Comparison of ENCODE assay signal across 1 cellular context in the genomic region with DNA sequence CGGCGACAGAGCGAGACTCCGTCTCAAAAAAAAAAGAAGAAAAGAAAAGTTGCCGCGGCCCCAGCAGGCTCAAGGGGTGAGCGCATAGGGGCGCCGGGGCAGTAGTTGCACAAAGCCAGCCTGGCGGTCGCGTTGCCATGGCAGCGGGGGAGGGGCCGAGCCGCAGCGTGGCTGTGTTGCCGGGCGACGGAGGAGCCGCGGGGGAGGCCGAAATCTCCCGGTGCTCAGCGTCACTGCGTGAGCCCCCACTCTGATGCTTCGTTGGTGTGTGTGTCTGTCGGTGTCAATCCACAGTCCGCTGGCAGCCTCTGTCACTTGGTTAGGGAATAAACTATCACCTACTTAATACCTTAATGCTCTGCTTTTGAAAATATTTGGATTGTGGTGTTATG.
A peak's percentile ranks its signal among the peaks of the same experiment; 100 is the strongest.
TF ChIP-seq lines count a peak whose summit lies in the region.

No MANE protein-coding gene starts in this region.

TF ChIP-seq in GM12878, 131 proteins besides CTCF, POLR2A, EP300 and RAD21 (continued from another document and continues in another):
- TF ChIP-seq, protein P1, sequence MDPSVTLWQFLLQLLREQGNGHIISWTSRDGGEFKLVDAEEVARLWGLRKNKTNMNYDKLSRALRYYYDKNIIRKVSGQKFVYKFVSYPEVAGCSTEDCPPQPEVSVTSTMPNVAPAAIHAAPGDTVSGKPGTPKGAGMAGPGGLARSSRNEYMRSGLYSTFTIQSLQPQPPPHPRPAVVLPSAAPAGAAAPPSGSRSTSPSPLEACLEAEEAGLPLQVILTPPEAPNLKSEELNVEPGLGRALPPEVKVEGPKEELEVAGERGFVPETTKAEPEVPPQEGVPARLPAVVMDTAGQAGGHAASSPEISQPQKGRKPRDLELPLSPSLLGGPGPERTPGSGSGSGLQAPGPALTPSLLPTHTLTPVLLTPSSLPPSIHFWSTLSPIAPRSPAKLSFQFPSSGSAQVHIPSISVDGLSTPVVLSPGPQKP (IDR thresholded peaks at IDR 0.05; ENCODE audit: low read depth, low read length): no peak
- TF ChIP-seq ZNF622 (IDR thresholded peaks at IDR 0.05): no peak
- TF ChIP-seq, protein P2, sequence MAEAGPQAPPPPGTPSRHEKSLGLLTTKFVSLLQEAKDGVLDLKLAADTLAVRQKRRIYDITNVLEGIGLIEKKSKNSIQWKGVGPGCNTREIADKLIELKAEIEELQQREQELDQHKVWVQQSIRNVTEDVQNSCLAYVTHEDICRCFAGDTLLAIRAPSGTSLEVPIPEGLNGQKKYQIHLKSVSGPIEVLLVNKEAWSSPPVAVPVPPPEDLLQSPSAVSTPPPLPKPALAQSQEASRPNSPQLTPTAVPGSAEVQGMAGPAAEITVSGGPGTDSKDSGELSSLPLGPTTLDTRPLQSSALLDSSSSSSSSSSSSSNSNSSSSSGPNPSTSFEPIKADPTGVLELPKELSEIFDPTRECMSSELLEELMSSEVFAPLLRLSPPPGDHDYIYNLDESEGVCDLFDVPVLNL (IDR thresholded peaks at IDR 0.05; ENCODE audit: low read depth, low read length): no peak
- no peak for TF ChIP-seq ZSCAN29 (IDR thresholded peaks at IDR 0.05)
- no peak for TF ChIP-seq BRCA1 (IDR thresholded peaks at IDR 0.05; ENCODE audit: low read depth, low read length)
- no peak for TF ChIP-seq ZNF24 (IDR thresholded peaks at IDR 0.05)
- TF ChIP-seq RELA (IDR thresholded peaks at IDR 0.05; ENCODE audit: borderline replicate concordance, partially characterized antibody): no peak
- TF ChIP-seq SIN3A (IDR thresholded peaks at IDR 0.05; ENCODE audit: low read depth, low read length): peak; percentile 80
- TF ChIP-seq ZNF217 (IDR thresholded peaks at IDR 0.05): no peak
- TF ChIP-seq BACH1 (IDR thresholded peaks at IDR 0.05; ENCODE audit: borderline replicate concordance): no peak
- TF ChIP-seq TARDBP (IDR thresholded peaks at IDR 0.05; ENCODE audit: borderline replicate concordance): no peak
- TF ChIP-seq NFXL1 (IDR thresholded peaks at IDR 0.05; ENCODE audit: borderline replicate concordance): no peak
- no peak for TF ChIP-seq NR2C2 (IDR thresholded peaks at IDR 0.05; ENCODE audit: borderline replicate concordance, control insufficient read depth, insufficient read length, low read depth)
- TF ChIP-seq ESRRA (IDR thresholded peaks at IDR 0.05; ENCODE audit: low read length): no peak
- TF ChIP-seq HDAC6 (IDR thresholded peaks at IDR 0.05; ENCODE audit: unreplicated experiment): no peak
- no peak; the same call in 1 of the 2 replicates for TF ChIP-seq ZNF207 (IDR thresholded peaks at IDR 0.05; ENCODE audit: borderline replicate concordance)
- TF ChIP-seq, protein P3, sequence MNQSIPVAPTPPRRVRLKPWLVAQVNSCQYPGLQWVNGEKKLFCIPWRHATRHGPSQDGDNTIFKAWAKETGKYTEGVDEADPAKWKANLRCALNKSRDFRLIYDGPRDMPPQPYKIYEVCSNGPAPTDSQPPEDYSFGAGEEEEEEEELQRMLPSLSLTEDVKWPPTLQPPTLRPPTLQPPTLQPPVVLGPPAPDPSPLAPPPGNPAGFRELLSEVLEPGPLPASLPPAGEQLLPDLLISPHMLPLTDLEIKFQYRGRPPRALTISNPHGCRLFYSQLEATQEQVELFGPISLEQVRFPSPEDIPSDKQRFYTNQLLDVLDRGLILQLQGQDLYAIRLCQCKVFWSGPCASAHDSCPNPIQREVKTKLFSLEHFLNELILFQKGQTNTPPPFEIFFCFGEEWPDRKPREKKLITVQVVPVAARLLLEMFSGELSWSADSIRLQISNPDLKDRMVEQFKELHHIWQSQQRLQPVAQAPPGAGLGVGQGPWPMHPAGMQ (IDR thresholded peaks at IDR 0.05; ENCODE audit: borderline replicate concordance): no peak
- TF ChIP-seq KAT2A (conservative IDR thresholded peaks at IDR 0.05; ENCODE audit: control insufficient read depth, low read depth, low read length): no peak
- 0 out of 4 replicates have a peak, but pooled peaks of 1 of the 2 experiments have one; percentile 17 for TF ChIP-seq BHLHE40 (IDR thresholded peaks at IDR 0.05; ENCODE audit: borderline replicate concordance in 1 of 2, low read depth in 2 of 2, low read length in 1 of 2)
- no peak for TF ChIP-seq SRF (IDR thresholded peaks at IDR 0.05; ENCODE audit: low read depth in 2 of 2, low read length in 2 of 2)
- no peak for TF ChIP-seq EED (IDR thresholded peaks at IDR 0.05; ENCODE audit: low read depth)
- TF ChIP-seq ZNF274 (IDR thresholded peaks at IDR 0.05; ENCODE audit: insufficient read depth, insufficient read length): no peak
- no peak for TF ChIP-seq PML (IDR thresholded peaks at IDR 0.05; ENCODE audit: low read length)
- TF ChIP-seq, protein P4, sequence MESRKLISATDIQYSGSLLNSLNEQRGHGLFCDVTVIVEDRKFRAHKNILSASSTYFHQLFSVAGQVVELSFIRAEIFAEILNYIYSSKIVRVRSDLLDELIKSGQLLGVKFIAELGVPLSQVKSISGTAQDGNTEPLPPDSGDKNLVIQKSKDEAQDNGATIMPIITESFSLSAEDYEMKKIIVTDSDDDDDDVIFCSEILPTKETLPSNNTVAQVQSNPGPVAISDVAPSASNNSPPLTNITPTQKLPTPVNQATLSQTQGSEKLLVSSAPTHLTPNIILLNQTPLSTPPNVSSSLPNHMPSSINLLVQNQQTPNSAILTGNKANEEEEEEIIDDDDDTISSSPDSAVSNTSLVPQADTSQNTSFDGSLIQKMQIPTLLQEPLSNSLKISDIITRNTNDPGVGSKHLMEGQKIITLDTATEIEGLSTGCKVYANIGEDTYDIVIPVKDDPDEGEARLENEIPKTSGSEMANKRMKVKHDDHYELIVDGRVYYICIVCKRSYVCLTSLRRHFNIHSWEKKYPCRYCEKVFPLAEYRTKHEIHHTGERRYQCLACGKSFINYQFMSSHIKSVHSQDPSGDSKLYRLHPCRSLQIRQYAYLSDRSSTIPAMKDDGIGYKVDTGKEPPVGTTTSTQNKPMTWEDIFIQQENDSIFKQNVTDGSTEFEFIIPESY (IDR thresholded peaks at IDR 0.05): no peak
- TF ChIP-seq, protein P5, sequence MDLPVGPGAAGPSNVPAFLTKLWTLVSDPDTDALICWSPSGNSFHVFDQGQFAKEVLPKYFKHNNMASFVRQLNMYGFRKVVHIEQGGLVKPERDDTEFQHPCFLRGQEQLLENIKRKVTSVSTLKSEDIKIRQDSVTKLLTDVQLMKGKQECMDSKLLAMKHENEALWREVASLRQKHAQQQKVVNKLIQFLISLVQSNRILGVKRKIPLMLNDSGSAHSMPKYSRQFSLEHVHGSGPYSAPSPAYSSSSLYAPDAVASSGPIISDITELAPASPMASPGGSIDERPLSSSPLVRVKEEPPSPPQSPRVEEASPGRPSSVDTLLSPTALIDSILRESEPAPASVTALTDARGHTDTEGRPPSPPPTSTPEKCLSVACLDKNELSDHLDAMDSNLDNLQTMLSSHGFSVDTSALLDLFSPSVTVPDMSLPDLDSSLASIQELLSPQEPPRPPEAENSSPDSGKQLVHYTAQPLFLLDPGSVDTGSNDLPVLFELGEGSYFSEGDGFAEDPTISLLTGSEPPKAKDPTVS (IDR thresholded peaks at IDR 0.05; ENCODE audit: low read depth, low read length): no peak
- no peak for TF ChIP-seq SP1 (IDR thresholded peaks at IDR 0.05; ENCODE audit: low read depth, low read length)
- no peak for TF ChIP-seq ASH2L (IDR thresholded peaks at IDR 0.05; ENCODE audit: borderline replicate concordance, low read depth)
- peak; percentile 69 for TF ChIP-seq MEF2B (IDR thresholded peaks at IDR 0.05; ENCODE audit: partially characterized antibody, poor library complexity, severe bottlenecking)
- no peak for TF ChIP-seq PAX8 (IDR thresholded peaks at IDR 0.05)
- TF ChIP-seq SMAD5 (IDR thresholded peaks at IDR 0.05; ENCODE audit: low read depth): no peak
- no peak for TF ChIP-seq PAX5 (IDR thresholded peaks at IDR 0.05; ENCODE audit: borderline replicate concordance, low read depth, low read length)
- TF ChIP-seq LARP7 (IDR thresholded peaks at IDR 0.05): no peak
- no peak for TF ChIP-seq RB1 (IDR thresholded peaks at IDR 0.05; ENCODE audit: borderline replicate concordance)
- 0 out of 2 replicates have a peak, but pooled peaks have one; percentile 31 for TF ChIP-seq CHD2 (IDR thresholded peaks at IDR 0.05; ENCODE audit: borderline replicate concordance, low read depth, low read length)
- TF ChIP-seq FOS (IDR thresholded peaks at IDR 0.05; ENCODE audit: borderline replicate concordance, extremely low read depth, insufficient read length): no peak
- TF ChIP-seq TCF7 (IDR thresholded peaks at IDR 0.05; ENCODE audit: borderline replicate concordance): no peak
- TF ChIP-seq, protein P6, sequence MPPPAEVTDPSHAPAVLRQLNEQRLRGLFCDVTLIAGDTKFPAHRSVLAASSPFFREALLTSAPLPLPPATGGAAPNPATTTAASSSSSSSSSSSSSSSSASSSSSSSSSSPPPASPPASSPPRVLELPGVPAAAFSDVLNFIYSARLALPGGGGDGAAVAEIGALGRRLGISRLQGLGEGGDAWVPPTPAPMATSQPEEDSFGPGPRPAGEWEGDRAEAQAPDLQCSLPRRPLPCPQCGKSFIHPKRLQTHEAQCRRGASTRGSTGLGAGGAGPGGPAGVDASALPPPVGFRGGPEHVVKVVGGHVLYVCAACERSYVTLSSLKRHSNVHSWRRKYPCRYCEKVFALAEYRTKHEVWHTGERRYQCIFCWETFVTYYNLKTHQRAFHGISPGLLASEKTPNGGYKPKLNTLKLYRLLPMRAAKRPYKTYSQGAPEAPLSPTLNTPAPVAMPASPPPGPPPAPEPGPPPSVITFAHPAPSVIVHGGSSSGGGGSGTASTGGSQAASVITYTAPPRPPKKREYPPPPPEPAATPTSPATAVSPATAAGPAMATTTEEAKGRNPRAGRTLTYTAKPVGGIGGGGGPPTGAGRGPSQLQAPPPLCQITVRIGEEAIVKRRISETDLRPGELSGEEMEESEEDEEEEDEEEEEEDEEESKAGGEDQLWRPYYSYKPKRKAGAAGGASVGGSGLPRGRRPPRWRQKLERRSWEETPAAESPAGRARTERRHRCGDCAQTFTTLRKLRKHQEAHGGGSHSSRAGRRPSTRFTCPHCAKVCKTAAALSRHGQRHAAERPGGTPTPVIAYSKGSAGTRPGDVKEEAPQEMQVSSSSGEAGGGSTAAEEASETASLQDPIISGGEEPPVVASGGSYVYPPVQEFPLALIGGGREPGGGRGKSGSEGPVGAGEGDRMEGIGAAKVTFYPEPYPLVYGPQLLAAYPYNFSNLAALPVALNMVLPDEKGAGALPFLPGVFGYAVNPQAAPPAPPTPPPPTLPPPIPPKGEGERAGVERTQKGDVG (CRISPR knock-in tag; IDR thresholded peaks at IDR 0.05): no peak
- TF ChIP-seq NFYA (IDR thresholded peaks at IDR 0.05; ENCODE audit: borderline replicate concordance, low read depth, low read length): no peak
- no peak for TF ChIP-seq FOXM1 (IDR thresholded peaks at IDR 0.05; ENCODE audit: low read depth, low read length)
- TF ChIP-seq, protein P7, sequence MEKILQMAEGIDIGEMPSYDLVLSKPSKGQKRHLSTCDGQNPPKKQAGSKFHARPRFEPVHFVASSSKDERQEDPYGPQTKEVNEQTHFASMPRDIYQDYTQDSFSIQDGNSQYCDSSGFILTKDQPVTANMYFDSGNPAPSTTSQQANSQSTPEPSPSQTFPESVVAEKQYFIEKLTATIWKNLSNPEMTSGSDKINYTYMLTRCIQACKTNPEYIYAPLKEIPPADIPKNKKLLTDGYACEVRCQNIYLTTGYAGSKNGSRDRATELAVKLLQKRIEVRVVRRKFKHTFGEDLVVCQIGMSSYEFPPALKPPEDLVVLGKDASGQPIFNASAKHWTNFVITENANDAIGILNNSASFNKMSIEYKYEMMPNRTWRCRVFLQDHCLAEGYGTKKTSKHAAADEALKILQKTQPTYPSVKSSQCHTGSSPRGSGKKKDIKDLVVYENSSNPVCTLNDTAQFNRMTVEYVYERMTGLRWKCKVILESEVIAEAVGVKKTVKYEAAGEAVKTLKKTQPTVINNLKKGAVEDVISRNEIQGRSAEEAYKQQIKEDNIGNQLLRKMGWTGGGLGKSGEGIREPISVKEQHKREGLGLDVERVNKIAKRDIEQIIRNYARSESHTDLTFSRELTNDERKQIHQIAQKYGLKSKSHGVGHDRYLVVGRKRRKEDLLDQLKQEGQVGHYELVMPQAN (conservative IDR thresholded peaks at IDR 0.05): 0 out of 2 replicates have a peak, but pooled peaks have one; percentile 20
- TF ChIP-seq HCFC1 (IDR thresholded peaks at IDR 0.05; ENCODE audit: low read length): no peak; the same call in 1 of the 2 replicates
- no peak for TF ChIP-seq YBX1 (IDR thresholded peaks at IDR 0.05)
- no peak for TF ChIP-seq CHD4 (IDR thresholded peaks at IDR 0.05)
- no peak for TF ChIP-seq SREBF2 (IDR thresholded peaks at IDR 0.05; ENCODE audit: low read length)
- peak; percentile 98 for TF ChIP-seq MXI1 (IDR thresholded peaks at IDR 0.05; ENCODE audit: low read depth, low read length)
- no peak for TF ChIP-seq SMAD1 (IDR thresholded peaks at IDR 0.05; ENCODE audit: low read depth, partially characterized antibody)
- no peak for TF ChIP-seq SPI1 (IDR thresholded peaks at IDR 0.05; ENCODE audit: borderline replicate concordance, insufficient read depth, low read depth, low read length)
- TF ChIP-seq BMI1 (IDR thresholded peaks at IDR 0.05; ENCODE audit: borderline replicate concordance): peak; percentile 98
- TF ChIP-seq MTA2 (IDR thresholded peaks at IDR 0.05; ENCODE audit: low read depth): no peak
- no peak for TF ChIP-seq HDGF (IDR thresholded peaks at IDR 0.05)
- TF ChIP-seq MYC (IDR thresholded peaks at IDR 0.05; ENCODE audit: insufficient read depth, insufficient read length, insufficient replicate concordance, low read length, severe bottlenecking): no peak
- TF ChIP-seq IKZF2 (IDR thresholded peaks at IDR 0.05): no peak
- no peak for TF ChIP-seq SMARCA5 (IDR thresholded peaks at IDR 0.05)
- peak; percentile 66 for TF ChIP-seq RUNX3 (IDR thresholded peaks at IDR 0.05; ENCODE audit: low read length)
- TF ChIP-seq NRF1 (conservative IDR thresholded peaks at IDR 0.05; ENCODE audit: low read depth, low read length): no peak
- TF ChIP-seq CREM (IDR thresholded peaks at IDR 0.05; ENCODE audit: low read depth): no peak
- TF ChIP-seq YY1 (IDR thresholded peaks at IDR 0.05; ENCODE audit: low read depth, low read length): no peak
- TF ChIP-seq ETV6 (conservative IDR thresholded peaks at IDR 0.05 in 1 of 2, IDR thresholded peaks at IDR 0.05 in 1 of 2; ENCODE audit: borderline replicate concordance in 1 of 2, low read depth in 1 of 2): no peak
- no peak for TF ChIP-seq POLR2AphosphoS2 (IDR thresholded peaks at IDR 0.05; ENCODE audit: low read depth, low read length)
- TF ChIP-seq, protein P8, sequence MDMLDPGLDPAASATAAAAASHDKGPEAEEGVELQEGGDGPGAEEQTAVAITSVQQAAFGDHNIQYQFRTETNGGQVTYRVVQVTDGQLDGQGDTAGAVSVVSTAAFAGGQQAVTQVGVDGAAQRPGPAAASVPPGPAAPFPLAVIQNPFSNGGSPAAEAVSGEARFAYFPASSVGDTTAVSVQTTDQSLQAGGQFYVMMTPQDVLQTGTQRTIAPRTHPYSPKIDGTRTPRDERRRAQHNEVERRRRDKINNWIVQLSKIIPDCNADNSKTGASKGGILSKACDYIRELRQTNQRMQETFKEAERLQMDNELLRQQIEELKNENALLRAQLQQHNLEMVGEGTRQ (IDR thresholded peaks at IDR 0.05; ENCODE audit: borderline replicate concordance, low read depth, low read length): no peak
